In genomic region chr7:2759736-2760097, GRCh38 we compare ENCODE assay signal across 11 cellular contexts.
DNase-seq lines count a peak whose midpoint lies in the region; ATAC-seq and TF ChIP-seq lines count a peak whose summit lies in the region.
"Had no signal": no experiment of that assay in that cellular context is flagged by ENCODE, and none has a peak within 500 bp of the region (broad histone marks: within the 10 kb centered on the region; RNA-seq: fewer than 3 reads in every experiment).

No MANE protein-coding gene starts in this region.

- H3F3A ChIP-seq in smooth muscle cell (ENCODE audit: low read depth): peaks cover 27% of the 10 kb centered on the region

- peak overlapping the region in 1 of 10 donors; percentile 22 for H3K27ac Mint-ChIP-seq in naive thymus-derived CD8-positive, alpha-beta T cell

- no peaks in the 10 kb centered on the region for H3K9me3 ChIP-seq in smooth muscle cell (replicated peaks; ENCODE audit: low read depth)

- POLR2A ChIA-PET in naive thymus-derived CD8-positive, alpha-beta T cell (lab: Charles Lee): no interaction called here

- H3K4me1 Mint-ChIP-seq in naive thymus-derived CD8-positive, alpha-beta T cell: peaks cover 11 to 44% (median 25%) of the 10 kb centered on the region in 4 donors

- peaks cover 18% of the 10 kb centered on the region for H3K79me2 ChIP-seq in smooth muscle cell (ENCODE audit: low read depth)

- TF ChIP-seq CTCF in smooth muscle cell (IDR thresholded peaks at IDR 0.05; ENCODE audit: borderline replicate concordance, insufficient read depth, poor library complexity, severe bottlenecking): no peak

- H3K4me3 Mint-ChIP-seq in naive thymus-derived CD8-positive, alpha-beta T cell: peak overlapping the region in 1 of 10 donors; percentile 30

- H3K27me3 ChIP-seq in smooth muscle cell (ENCODE audit: low read depth): no peaks in the 10 kb centered on the region

- 70% methylated on average over 8 of the region's 8 CpGs for WGBS in smooth muscle cell (ENCODE audit: low lambda C conversion rate)

- peaks cover 0 to 4% (median 0%) of the 10 kb centered on the region in 9 donors for H3K9me3 Mint-ChIP-seq in naive thymus-derived CD8-positive, alpha-beta T cell

- H3K4me2 ChIP-seq in smooth muscle cell: peak overlapping the region; percentile 14

- no peaks in the 10 kb centered on the region for H3K36me3 ChIP-seq in smooth muscle cell (ENCODE audit: low read depth)

- peaks cover 19 to 47% (median 23%) of the 10 kb centered on the region in 3 donors for H3K36me3 Mint-ChIP-seq in naive thymus-derived CD8-positive, alpha-beta T cell

- peaks cover 22% of the 10 kb centered on the region for H3K4me1 ChIP-seq in smooth muscle cell (ENCODE audit: low read depth)

- H3K27ac ChIP-seq in smooth muscle cell (ENCODE audit: low read depth): peak overlapping the region; percentile 99
- H3K27ac ChIP-seq: 22Rv1 had no signal

- H3K4me3 ChIP-seq in smooth muscle cell: no peak overlapping the region

- no peaks in the 10 kb centered on the region for H3K27me3 Mint-ChIP-seq in naive thymus-derived CD8-positive, alpha-beta T cell

- peaks cover 3% of the 10 kb centered on the region for H4K20me1 ChIP-seq in smooth muscle cell (ENCODE audit: low read depth)

- intact Hi-C loops in left ventricle myocardium superior (cut with micrococcal nuclease): loop anchor here (10.0 kb wide), 1 partner anchor 85 kb away; the partner anchor contains the start of gene GNA12

- H2AFZ ChIP-seq in smooth muscle cell (ENCODE audit: low read depth): no peak overlapping the region

- peak; percentile 8 for ATAC-seq in left ventricle myocardium superior
- ATAC-seq in HG02759 (IDR thresholded peaks at IDR 0.05; ENCODE audit: unreplicated experiment): no peak
- ATAC-seq in naive thymus-derived CD8-positive, alpha-beta T cell: no peak
- ATAC-seq in HG03469 (IDR thresholded peaks at IDR 0.05; ENCODE audit: unreplicated experiment): no peak

- DNase-seq in DMS 273 (lab: John Stamatoyannopoulos, UW; ENCODE audit: unreplicated experiment): peak; percentile 63
- DNase-seq in DMS 273 treated with DMSO at 0.1 percent for 48 hours (lab: John Stamatoyannopoulos, UW): no peak
- DNase-seq in SHP77 treated with DMSO at 0.1 percent for 48 hours (lab: John Stamatoyannopoulos, UW): peak; percentile 92
- peak; percentile 43 for DNase-seq in left ventricle myocardium superior
- no peak for DNase-seq in smooth muscle cell (lab: John Stamatoyannopoulos, UW; ENCODE audit: unreplicated experiment)
- no peak for DNase-seq in naive thymus-derived CD8-positive, alpha-beta T cell
- DNase-seq: activated CD8-positive, alpha-beta memory T cell treated with anti-CD3 and anti-CD28 coated beads, Interleukin-2, amount 50 U/mL, for 48 hours; NCI-H526 treated with DMSO at 0.1 percent for 48 hours had no signal

- no peak overlapping the region for H3K9ac ChIP-seq in smooth muscle cell (ENCODE audit: low read depth)

Comparison
In these comparisons a context has a peak if more than half of its experiments do, and no peak if none do; other contexts are left out.
1. DNase-seq: peak in DMS 273 (single experiment), SHP77 treated with DMSO at 0.1 percent for 48 hours (single experiment) and left ventricle myocardium superior (single experiment); none in DMS 273 treated with DMSO at 0.1 percent for 48 hours (single experiment), smooth muscle cell (single experiment) and naive thymus-derived CD8-positive, alpha-beta T cell (0 of 10).